In genomic region chr3:53252105-53252946, GRCh38 we compare ENCODE assay signal across 8 cellular contexts. TPM values are rescaled to one million over a fixed set of nuclear protein-coding genes. Genes with fewer than 3 reads are reported as not detected.
DNase-seq lines count a peak whose midpoint lies in the region; ATAC-seq and TF ChIP-seq lines count a peak whose summit lies in the region.

No MANE protein-coding gene starts in this region.

- H3K36me3 ChIP-seq in CD4-positive, alpha-beta memory T cell (ENCODE audit: insufficient read depth, low read length): no peaks in the 10 kb centered on the region
- no peaks in the 10 kb centered on the region for H3K36me3 ChIP-seq in Loucy (ENCODE audit: insufficient read depth, low read length)
- H3K36me3 ChIP-seq in brain microvascular endothelial cell (replicated peaks): no peaks in the 10 kb centered on the region
- no peaks in the 10 kb centered on the region for H3K36me3 ChIP-seq in muscle layer of duodenum (ENCODE audit: control insufficient read depth in 1 of 2, insufficient read depth in 2 of 2, low read length in 2 of 2)

- in situ Hi-C loops in brain microvascular endothelial cell (cut with HindIII; ENCODE audit: low pct_ligation_motif_present, low sequenced_read_pairs): no loop called here

- H3K9me3 ChIP-seq in CD4-positive, alpha-beta memory T cell (ENCODE audit: control insufficient read depth in 1 of 2, low read length in 2 of 2): no peaks in the 10 kb centered on the region
- H3K9me3 ChIP-seq in Loucy (ENCODE audit: insufficient read depth, low read depth, low read length) (no peaks in the 10 kb centered on the region), muscle layer of duodenum (ENCODE audit: control insufficient read depth in 1 of 2, low read length in 2 of 2) (no peaks in the 10 kb centered on the region)

- POLR2A ChIA-PET in CD4-positive, alpha-beta memory T cell (lab: Charles Lee; ENCODE audit: partially characterized antibody): interaction anchor here (3.8 kb wide), 1 partner anchor 95 kb away, joined by 15 read pairs; the partner anchor contains the start of gene DCP1A

- H2AFZ ChIP-seq in Loucy (ENCODE audit: low read length): no peak overlapping the region

- no peaks in the 10 kb centered on the region for H3K9me3 Mint-ChIP-seq in CD4-positive, alpha-beta memory T cell

- H3K27ac ChIP-seq in CD4-positive, alpha-beta memory T cell (ENCODE audit: low read depth, low read length): no peak overlapping the region
- no peak overlapping the region for H3K27ac ChIP-seq in brain microvascular endothelial cell
- no peak overlapping the region for H3K27ac ChIP-seq in muscle layer of duodenum (ENCODE audit: low read length)

- no peaks in the 10 kb centered on the region for H3K27me3 Mint-ChIP-seq in CD4-positive, alpha-beta memory T cell

- H3K4me3 Mint-ChIP-seq in CD4-positive, alpha-beta memory T cell: peak overlapping the region in 6 of 8 donors; percentile 15 to 57 (median 46)

- DNase-seq in CD4-positive, alpha-beta memory T cell: no peak
- DNase-seq in brain microvascular endothelial cell: no peak
- no peak for DNase-seq in C1 segment of cervical spinal cord (lab: John Stamatoyannopoulos, UW)

- peaks cover 84% of the 10 kb centered on the region for H3K79me2 ChIP-seq in Loucy (ENCODE audit: insufficient read depth, low read length)

- intact Hi-C loops in CD4-positive, alpha-beta memory T cell (cut with micrococcal nuclease): no loop called here

- peaks cover 34 to 68% (median 54%) of the 10 kb centered on the region in 4 donors for H3K4me1 Mint-ChIP-seq in CD4-positive, alpha-beta memory T cell

- ATAC-seq in HG03095 (IDR thresholded peaks at IDR 0.05; ENCODE audit: unreplicated experiment) (no peak), HG03025 (IDR thresholded peaks at IDR 0.05; ENCODE audit: low FRiP score, unreplicated experiment) (no peak), GM18907 (IDR thresholded peaks at IDR 0.05; ENCODE audit: unreplicated experiment) (no peak)

- peaks cover 53% of the 10 kb centered on the region for H3K4me1 ChIP-seq in CD4-positive, alpha-beta memory T cell (ENCODE audit: insufficient read depth, low read length)
- H3K4me1 ChIP-seq in Loucy (ENCODE audit: insufficient read depth, low read length, poor library complexity, severe bottlenecking): peaks cover 52% of the 10 kb centered on the region
- peaks cover 9 to 58% of the 10 kb centered on the region in 2 donors for H3K4me1 ChIP-seq in muscle layer of duodenum (ENCODE audit: control insufficient read depth in 1 of 2, insufficient read depth in 2 of 2, low read length in 2 of 2)

- peaks cover 70% of the 10 kb centered on the region for H4K20me1 ChIP-seq in Loucy (ENCODE audit: insufficient read depth, low read length, poor library complexity, severe bottlenecking)

- no peaks in the 10 kb centered on the region for H3F3A ChIP-seq in Loucy (ENCODE audit: low read depth)

- TF ChIP-seq CTCF in Loucy (conservative IDR thresholded peaks at IDR 0.05; ENCODE audit: low read length) (no peak), brain microvascular endothelial cell (IDR thresholded peaks at IDR 0.05; ENCODE audit: low read depth, low read length, missing control alignments) (no peak)

- peaks cover 4 to 9% of the 10 kb centered on the region in 2 donors for H3K36me3 Mint-ChIP-seq in CD4-positive, alpha-beta memory T cell

- CTCF ChIA-PET in CD4-positive, alpha-beta memory T cell (lab: Charles Lee; ENCODE audit: partially characterized antibody): interaction anchor here (1.1 kb wide), 1 partner anchor 95 kb away, joined by 3 read pairs; the partner anchor contains the start of gene DCP1A

- H3K9ac ChIP-seq in Loucy (ENCODE audit: low read depth, low read length, poor library complexity, severe bottlenecking): no peak overlapping the region

- H3K4me2 ChIP-seq in Loucy (ENCODE audit: low read depth, low read length, poor library complexity, severe bottlenecking): peak overlapping the region; percentile 99

- no peaks in the 10 kb centered on the region for H3K9me2 ChIP-seq in Loucy (replicated peaks; ENCODE audit: low read depth, low read length)

- H3K27ac Mint-ChIP-seq in CD4-positive, alpha-beta memory T cell: peak overlapping the region in 4 of 7 donors; percentile 32 to 60 (median 38)

- no peaks in the 10 kb centered on the region for H3K27me3 ChIP-seq in CD4-positive, alpha-beta memory T cell (ENCODE audit: insufficient read depth, low read length)
- H3K27me3 ChIP-seq in Loucy (ENCODE audit: insufficient read depth, low read length, poor library complexity, severe bottlenecking): no peaks in the 10 kb centered on the region
- no peaks in the 10 kb centered on the region for H3K27me3 ChIP-seq in brain microvascular endothelial cell (replicated peaks)
- H3K27me3 ChIP-seq in muscle layer of duodenum (ENCODE audit: low read depth, low read length): no peaks in the 10 kb centered on the region

- no peak overlapping the region for H3K4me3 ChIP-seq in CD4-positive, alpha-beta memory T cell (ENCODE audit: low read length in 2 of 2)
- H3K4me3 ChIP-seq in Loucy (ENCODE audit: low read length, poor library complexity, severe bottlenecking) (peak overlapping the region; percentile 92), brain microvascular endothelial cell (ENCODE audit: low read depth, low read length) (peak overlapping the region; percentile 3), muscle layer of duodenum (ENCODE audit: low read depth in 1 of 2, low read length in 2 of 2) (peak overlapping the region; percentile 37 to 98)

RNA-seq across cellular contexts. Expression of gene TKT, which starts 3.5 kb away (rescaled TPM):
- total RNA-seq in CD4-positive, alpha-beta memory T cell: 10 to 100 TPM; 75.6 to 87.9 TPM
- polyA plus RNA-seq in CD4-positive, alpha-beta memory T cell: 10 to 100 TPM; 49.3 to 75.6 TPM

Comparison
In these comparisons a context has a peak if more than half of its experiments do, and no peak if none do; other contexts are left out.
1. H3K4me3 ChIP-seq: peak in Loucy (single experiment), brain microvascular endothelial cell (single experiment) and muscle layer of duodenum (2 of 2); none in CD4-positive, alpha-beta memory T cell (0 of 2).